In the genomic region with DNA sequence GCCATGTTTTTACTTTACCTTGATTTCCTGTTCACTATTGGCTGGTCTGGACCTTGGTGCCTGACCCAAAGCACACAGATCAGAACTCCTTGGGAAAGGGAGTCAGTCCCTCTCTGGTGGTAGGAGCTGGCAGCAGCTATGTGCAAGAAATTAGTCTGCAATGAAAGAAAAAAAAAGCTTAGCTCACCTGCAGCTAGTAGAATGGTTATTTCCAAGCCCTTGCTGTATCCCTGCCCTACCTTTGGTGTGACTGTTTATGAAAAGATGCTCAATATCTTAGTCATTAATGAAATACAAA, we compare ENCODE assay signal across 24 cellular contexts.
"Had no signal": no experiment of that assay in that cellular context is flagged by ENCODE, and none has a peak within 500 bp of the region (broad histone marks: within the 10 kb centered on the region; RNA-seq: fewer than 3 reads in every experiment).

No MANE protein-coding gene starts in this region.

- ATAC-seq: activated CD4-positive, CD25-positive, alpha-beta regulatory T cell treated with anti-CD3 and anti-CD28 coated beads, Interleukin-2, amount 50 U/mL, for 24 hours; activated CD8-positive, alpha-beta T cell treated with anti-CD3 and anti-CD28 coated beads, Interleukin-2, amount 10 ng/mL, durations not matched to agents 7 days and 5 days; Panc1; Right ventricle myocardium inferior; T-cell had no signal

- H3K27me3 ChIP-seq: adrenal gland had no signal

- H3K36me3 ChIP-seq: adrenal gland had no signal

- H3K9me3 ChIP-seq: adrenal gland had no signal

- H3K4me3 ChIP-seq: adrenal gland, SK-N-MC had no signal

- H3K27ac ChIP-seq: adrenal gland, SK-N-MC had no signal

- DNase-seq: activated CD4-positive, alpha-beta T cell treated with anti-CD3 and anti-CD28 coated beads for 4 hours; activated CD8-positive, alpha-beta memory T cell treated with anti-CD3 and anti-CD28 coated beads, Interleukin-2, amount 50 U/mL, for 48 hours; activated CD8-positive, alpha-beta T cell treated with anti-CD3 and anti-CD28 coated beads, Interleukin-2, amount 10 ng/mL, durations not matched to agents 7 days and 5 days; activated naive CD4-positive, alpha-beta T cell treated with anti-CD3 and anti-CD28 coated beads, Interleukin-2, amount 50 U/mL, for 16 hours; activated naive CD8-positive, alpha-beta T cell treated with anti-CD3 and anti-CD28 coated beads, Interleukin-2, amount 10 ng/mL, durations not matched to agents 7 days and 5 days; activated T-cell treated with anti-CD3 and anti-CD28 coated beads, Interleukin-2, amount 50 U/mL, for 1 hour; adrenal gland; anterior cingulate cortex; MM.1S; NCI-H1105; NCI-H1436; NCI-H1694 treated with DMSO at 0.1 percent for 48 hours; NCI-H2029 treated with DMSO at 0.1 percent for 48 hours; NCI-H345; NCI-H510A; NCI-H526 treated with DMSO at 0.1 percent for 48 hours; NCI-H82; RPMI8226; T-cell; T-helper 2 cell had no signal
